24 cellular contexts compared by ENCODE assay signal in the genomic region with DNA sequence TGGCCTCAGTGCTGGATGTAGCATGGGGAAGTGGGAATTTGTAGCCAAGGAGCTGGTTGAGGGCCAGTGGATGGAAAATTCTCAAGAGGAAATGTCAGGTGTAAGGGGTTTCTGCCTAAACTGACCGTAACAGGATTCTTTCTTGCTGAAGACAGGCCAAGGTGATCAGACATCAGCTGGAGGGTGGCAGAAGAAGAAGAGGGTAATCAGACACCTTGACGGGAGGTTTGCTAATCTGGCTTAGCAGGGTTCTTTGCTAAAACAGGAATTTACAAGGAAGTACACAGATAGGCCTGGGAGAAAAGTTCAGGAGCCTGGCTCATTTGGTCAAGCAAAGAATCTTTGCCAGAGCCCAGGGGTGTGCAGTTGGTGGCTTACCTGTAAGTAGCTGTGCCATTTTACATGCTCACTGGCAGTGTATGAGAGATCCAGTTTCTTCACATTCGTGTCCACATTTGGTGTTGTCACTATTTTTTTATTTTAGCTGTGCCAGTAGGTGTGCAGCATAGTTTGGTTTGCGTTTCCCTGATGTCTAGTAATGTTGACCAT.
DNase-seq lines count a peak whose midpoint lies in the region; ATAC-seq and TF ChIP-seq lines count a peak whose summit lies in the region.
"Had no signal": no experiment of that assay in that cellular context is flagged by ENCODE, and none has a peak within 500 bp of the region (broad histone marks: within the 10 kb centered on the region; RNA-seq: fewer than 3 reads in every experiment).

No MANE protein-coding gene starts in this region.

- CTCF ChIA-PET in PC-9 (lab: Charles Lee): no interaction called here

- peaks cover 4% of the 10 kb centered on the region; the same call in 1 of the 2 replicates for H4K20me1 ChIP-seq in PC-9 (ENCODE audit: insufficient read depth)
- H4K20me1 ChIP-seq: BLaER1 treated with 17β-estradiol and CSF1 and Interleukin-3, amounts not matched to agents 10 nM and 100 nM had no signal

- H3K27ac ChIP-seq in right atrium auricular region: no peak overlapping the region
- peak overlapping the region; percentile 26 for H3K27ac ChIP-seq in colonic mucosa
- H3K27ac ChIP-seq in PC-9: no peak overlapping the region
- H3K27ac ChIP-seq: BLaER1 treated with 17β-estradiol and CSF1 and Interleukin-3, amounts not matched to agents 10 nM and 100 nM; KMS-11 had no signal

- peak overlapping the region in 2 of 3 experiments; percentile 17 to 43 for H3K27ac Mint-ChIP-seq in nephron
- peak overlapping the region; percentile 56 for H3K27ac Mint-ChIP-seq in type B pancreatic cell
- H3K27ac Mint-ChIP-seq: activated T-cell treated with anti-CD3 and anti-CD28 coated beads, Interleukin-2, amount 50 U/mL, for 72 hours; naive B cell had no signal

- H3K9me2 ChIP-seq in PC-9 (ENCODE audit: insufficient read depth): no peaks in the 10 kb centered on the region

- H3K4me3 ChIP-seq in right atrium auricular region (no peak overlapping the region), colonic mucosa (no peak overlapping the region), PC-9 (no peak overlapping the region)
- H3K4me3 ChIP-seq: BLaER1 treated with 17β-estradiol and CSF1 and Interleukin-3, amounts not matched to agents 10 nM and 100 nM; uterus had no signal

- peak; percentile 26 for ATAC-seq in left ventricle myocardium superior
- ATAC-seq: activated T-cell treated with anti-CD3 and anti-CD28 coated beads, Interleukin-2, amount 50 U/mL, for 72 hours; effector memory CD8-positive, alpha-beta T cell had no signal

- no TSS peak for BruUV-seq in PC-9 (replicated peaks; lab: Mats Ljungman, UMichigan)

- H3K4me1 ChIP-seq in right atrium auricular region (peaks cover 0 to 18% of the 10 kb centered on the region in 2 donors), colonic mucosa (peaks cover 3% of the 10 kb centered on the region), PC-9 (replicated peaks; ENCODE audit: insufficient read depth) (peaks cover 13% of the 10 kb centered on the region)
- H3K4me1 ChIP-seq: BLaER1 treated with 17β-estradiol and CSF1 and Interleukin-3, amounts not matched to agents 10 nM and 100 nM had no signal

- H3K27me3 Mint-ChIP-seq in nephron (ENCODE audit: low read depth): no peaks in the 10 kb centered on the region
- H3K27me3 Mint-ChIP-seq in type B pancreatic cell: no peaks in the 10 kb centered on the region
- H3K27me3 Mint-ChIP-seq: effector memory CD8-positive, alpha-beta T cell had no signal

- H3K9ac ChIP-seq in colonic mucosa (ENCODE audit: low read depth in 2 of 2, low read length in 2 of 2): no peak overlapping the region
- H3K9ac ChIP-seq: BLaER1 treated with 17β-estradiol and CSF1 and Interleukin-3, amounts not matched to agents 10 nM and 100 nM; KMS-11 had no signal

- H3K4me1 Mint-ChIP-seq in nephron: peaks cover 30% of the 10 kb centered on the region
- peaks cover 35% of the 10 kb centered on the region for H3K4me1 Mint-ChIP-seq in type B pancreatic cell (ENCODE audit: unreplicated experiment)
- H3K4me1 Mint-ChIP-seq: naive B cell had no signal

- H3K27me3 ChIP-seq in right atrium auricular region (no peaks in the 10 kb centered on the region), colonic mucosa (no peaks in the 10 kb centered on the region), PC-9 (ENCODE audit: insufficient read depth, low read depth) (no peaks in the 10 kb centered on the region)
- H3K27me3 ChIP-seq: BLaER1 treated with 17β-estradiol and CSF1 and Interleukin-3, amounts not matched to agents 10 nM and 100 nM; uterus had no signal

- intact Hi-C loops in left ventricle myocardium superior (cut with micrococcal nuclease): no loop called here
- intact Hi-C loops in colonic mucosa (cut with DNase I): no loop called here
- intact Hi-C loops in PC-9 (cut with micrococcal nuclease; ENCODE audit: unreplicated experiment): no loop called here

- H3K4me3 Mint-ChIP-seq in nephron (no peak overlapping the region), type B pancreatic cell (no peak overlapping the region)
- H3K4me3 Mint-ChIP-seq: activated T-cell treated with anti-CD3 and anti-CD28 coated beads, Interleukin-2, amount 50 U/mL, for 72 hours; effector memory CD8-positive, alpha-beta T cell; naive B cell had no signal

- DNase-seq in left ventricle myocardium superior (no peak), right atrium auricular region (ENCODE audit: low spot score) (no peak), colonic mucosa (no peak), type B pancreatic cell (ENCODE audit: extremely low spot score, unreplicated experiment) (no peak), T-helper 1 cell (no peak), AG08395 (ENCODE audit: low spot score) (no peak), PC-9 (no peak)
- DNase-seq: activated CD4-positive, alpha-beta T cell treated with anti-CD3 and anti-CD28 coated beads for 4 hours; activated naive CD4-positive, alpha-beta T cell treated with anti-CD3 and anti-CD28 coated beads, Interleukin-2, amount 50 U/mL, for 16 hours; activated T-cell treated with anti-CD3 and anti-CD28 coated beads, Interleukin-2, amount 50 U/mL, for 72 hours; anterior cingulate cortex; effector memory CD8-positive, alpha-beta T cell; kidney glomerular epithelial cell; mesenchymal stem cell; MV-4-11; naive B cell; NCI-H187; NCI-H2227 treated with DMSO at 0.1 percent for 48 hours; right cardiac atrium; stimulated activated CD4-positive, alpha-beta T cell treated with anti-CD3 and anti-CD28 coated beads, Interleukin-12 subunit alpha, Interleukin-12 subunit beta, amount 100 ng/mL, for 4 hours; uterus had no signal

- TF ChIP-seq CTCF in right atrium auricular region (IDR thresholded peaks at IDR 0.05) (no peak), colonic mucosa (IDR thresholded peaks at IDR 0.05) (no peak), nephron (IDR thresholded peaks at IDR 0.05; ENCODE audit: unreplicated experiment in 3 of 3) (no peak), type B pancreatic cell (conservative IDR thresholded peaks at IDR 0.05) (no peak), PC-9 (conservative IDR thresholded peaks at IDR 0.05) (no peak)

- H3K36me3 ChIP-seq in right atrium auricular region: no peaks in the 10 kb centered on the region
- no peaks in the 10 kb centered on the region for H3K36me3 ChIP-seq in colonic mucosa
- no peaks in the 10 kb centered on the region for H3K36me3 ChIP-seq in PC-9 (ENCODE audit: low read depth)
- H3K36me3 ChIP-seq: BLaER1 treated with 17β-estradiol and CSF1 and Interleukin-3, amounts not matched to agents 10 nM and 100 nM; uterus had no signal

- no peaks in the 10 kb centered on the region; the same call in 1 of the 2 replicates for H3F3A ChIP-seq in PC-9 (ENCODE audit: insufficient read depth, low read depth)

- H3K9me3 ChIP-seq in right atrium auricular region: no peaks in the 10 kb centered on the region
- no peaks in the 10 kb centered on the region for H3K9me3 ChIP-seq in colonic mucosa
- H3K9me3 ChIP-seq in PC-9 (ENCODE audit: insufficient read depth, low read depth): no peaks in the 10 kb centered on the region
- H3K9me3 ChIP-seq: BLaER1 treated with 17β-estradiol and CSF1 and Interleukin-3, amounts not matched to agents 10 nM and 100 nM; uterus had no signal

- H3K36me3 Mint-ChIP-seq in nephron (ENCODE audit: low read depth) (peaks cover 11% of the 10 kb centered on the region), type B pancreatic cell (peaks cover 4% of the 10 kb centered on the region)
- H3K36me3 Mint-ChIP-seq: naive B cell had no signal

- H2AFZ ChIP-seq in PC-9: no peak overlapping the region

- H3K9me3 Mint-ChIP-seq in nephron (no peaks in the 10 kb centered on the region), type B pancreatic cell (no peaks in the 10 kb centered on the region)
- H3K9me3 Mint-ChIP-seq: activated T-cell treated with anti-CD3 and anti-CD28 coated beads, Interleukin-2, amount 50 U/mL, for 72 hours; effector memory CD8-positive, alpha-beta T cell; naive B cell had no signal

- no peak overlapping the region for H3K4me2 ChIP-seq in PC-9
- H3K4me2 ChIP-seq: BLaER1 treated with 17β-estradiol and CSF1 and Interleukin-3, amounts not matched to agents 10 nM and 100 nM; KMS-11 had no signal

- POLR2A ChIA-PET in PC-9 (lab: Charles Lee; ENCODE audit: unreplicated experiment): interaction anchor here (0.7 kb wide), 3 partner anchors 22 to 103 kb away, joined by 3 read pairs; no protein-coding TSS in a partner anchor

- H3K79me2 ChIP-seq in PC-9 (ENCODE audit: low read depth): peaks cover 44% of the 10 kb centered on the region
